3 cellular contexts compared by ENCODE assay signal in genomic region chr15:95604634-95605036, GRCh38.
TF ChIP-seq lines count a peak whose summit lies in the region.

No MANE protein-coding gene starts in this region.

TF ChIP-seq in IMR-90, 13 proteins besides CTCF, POLR2A, EP300 and RAD21:
- no peak for TF ChIP-seq MAFK (IDR thresholded peaks at IDR 0.05; ENCODE audit: low read depth, low read length)
- no peak for TF ChIP-seq RFX5 (IDR thresholded peaks at IDR 0.05; ENCODE audit: low read depth, low read length)
- no peak for TF ChIP-seq MXI1 (IDR thresholded peaks at IDR 0.05; ENCODE audit: borderline replicate concordance, low read depth, low read length)
- no peak for TF ChIP-seq FOS (IDR thresholded peaks at IDR 0.05; ENCODE audit: low read depth, low read length)
- TF ChIP-seq CEBPB (IDR thresholded peaks at IDR 0.05; ENCODE audit: low read depth, low read length), result 0 out of 2 replicates have a peak, but pooled peaks have one; percentile 22
- no peak for TF ChIP-seq RCOR1 (IDR thresholded peaks at IDR 0.05; ENCODE audit: insufficient replicate concordance, low read length)
- TF ChIP-seq SMC3 (IDR thresholded peaks at IDR 0.05; ENCODE audit: low read depth, low read length), result no peak
- no peak for TF ChIP-seq BHLHE40 (IDR thresholded peaks at IDR 0.05; ENCODE audit: low read depth, low read length)
- TF ChIP-seq NFE2L2 (IDR thresholded peaks at IDR 0.05; ENCODE audit: low read depth, low read length), result no peak

TF ChIP-seq in endothelial cell of umbilical vein, 7 proteins besides CTCF, POLR2A, EP300 and RAD21:
- no peak for TF ChIP-seq EZH2 (IDR thresholded peaks at IDR 0.05; ENCODE audit: borderline replicate concordance, low read depth, low read length, severe bottlenecking)
- no peak for TF ChIP-seq JUN (IDR thresholded peaks at IDR 0.05; ENCODE audit: borderline replicate concordance, insufficient read depth, insufficient read length, low read depth)
- TF ChIP-seq MAX (IDR thresholded peaks at IDR 0.05; ENCODE audit: insufficient read depth, insufficient read length), result no peak
- TF ChIP-seq FOS (IDR thresholded peaks at IDR 0.05; ENCODE audit: borderline replicate concordance, insufficient read depth, low read length), result no peak
- TF ChIP-seq POLR2AphosphoS5 (IDR thresholded peaks at IDR 0.05; ENCODE audit: insufficient read depth, low read depth, low read length), result no peak
- TF ChIP-seq MYC (IDR thresholded peaks at IDR 0.05; ENCODE audit: low read depth, low read length), result no peak
- no peak for TF ChIP-seq GATA2 (IDR thresholded peaks at IDR 0.05; ENCODE audit: insufficient read depth, insufficient read length, low read depth, low read length)

TF ChIP-seq in WTC11, 78 proteins besides CTCF, POLR2A, EP300 and RAD21:
- TF ChIP-seq ZNF396 (CRISPR knock-in tag; IDR thresholded peaks at IDR 0.05; ENCODE audit: borderline replicate concordance) (no peak), ZNF232 (CRISPR knock-in tag; IDR thresholded peaks at IDR 0.05) (no peak), GRHL2 (CRISPR knock-in tag; IDR thresholded peaks at IDR 0.05; ENCODE audit: insufficient replicate concordance, severe bottlenecking) (no peak), ATF1 (CRISPR knock-in tag; IDR thresholded peaks at IDR 0.05) (no peak)
